ENCODE assay signal across 23 cellular contexts in the genomic region with DNA sequence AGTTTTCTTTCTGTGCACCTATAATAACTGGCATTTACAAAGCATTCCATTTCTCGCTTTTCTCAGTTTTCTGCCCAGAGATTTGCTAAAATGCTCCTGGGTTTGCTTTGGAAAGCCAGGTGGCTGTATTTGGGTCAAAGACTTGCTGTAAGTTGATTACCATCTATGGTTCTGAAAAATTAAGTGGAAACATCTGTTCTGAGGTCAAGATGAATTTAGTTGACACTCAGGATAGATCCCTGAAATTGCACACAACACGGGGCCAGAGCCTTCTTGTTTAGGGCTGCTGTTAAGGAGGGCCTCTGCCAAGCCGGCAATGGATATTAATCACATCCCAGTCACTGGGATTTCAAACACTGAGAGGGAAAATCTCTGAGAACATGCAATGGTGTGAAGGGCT.
"Had no signal": no experiment of that assay in that cellular context is flagged by ENCODE, and none has a peak within 500 bp of the region (broad histone marks: within the 10 kb centered on the region; RNA-seq: fewer than 3 reads in every experiment).

No MANE protein-coding gene starts in this region.

- H3K9me3 Mint-ChIP-seq: neural progenitor cell; stimulated activated naive CD8-positive, alpha-beta T cell treated with anti-CD3 and anti-CD28 coated beads, Interleukin-15, Interleukin-2, amounts not matched to agents 100 ng/mL and 50 ng/mL, for 24 hours had no signal

- H2AFZ ChIP-seq: neural progenitor cell had no signal

- H3K4me2 ChIP-seq: neural progenitor cell had no signal

- H3K27ac ChIP-seq: foreskin keratinocyte, neural progenitor cell, right atrium auricular region, suprapubic skin had no signal

- H3K9me3 ChIP-seq: right atrium auricular region, suprapubic skin had no signal

- ATAC-seq: activated CD8-positive, alpha-beta T cell treated with anti-CD3 and anti-CD28 coated beads for 36 hours; activated T-helper 17 cell treated with anti-CD3 and anti-CD28 coated beads, Interleukin-2, amount 50 U/mL, for 72 hours; foreskin keratinocyte; left lobe of liver had no signal

- H3K36me3 Mint-ChIP-seq: activated naive CD8-positive, alpha-beta T cell treated with anti-CD3 and anti-CD28 coated beads, Interleukin-2, amount 10 ng/mL, durations not matched to agents 7 days and 5 days; neural progenitor cell; type B pancreatic cell had no signal

- H3K4me3 ChIP-seq: neural progenitor cell, right atrium auricular region, suprapubic skin had no signal

- H3K27me3 ChIP-seq: foreskin keratinocyte, neural progenitor cell, right atrium auricular region, suprapubic skin had no signal

- H3K9ac ChIP-seq: neural progenitor cell had no signal

- H3K36me3 ChIP-seq: neural progenitor cell, right atrium auricular region, suprapubic skin had no signal

- DNase-seq: activated CD4-positive, alpha-beta T cell treated with anti-CD3 and anti-CD28 coated beads for 48 hours; activated CD4-positive, CD25-positive, alpha-beta regulatory T cell; activated CD8-positive, alpha-beta T cell treated with anti-CD3 and anti-CD28 coated beads for 36 hours; activated naive CD4-positive, alpha-beta T cell; activated naive CD8-positive, alpha-beta T cell treated with anti-CD3 and anti-CD28 coated beads, Interleukin-2, amount 10 ng/mL, durations not matched to agents 7 days and 5 days; activated T-cell treated with anti-CD3 and anti-CD28 coated beads, Interleukin-2, amount 50 U/mL, for 1 hour; anterior cingulate cortex; cerebellar nuclear complex; cortex of kidney; foreskin keratinocyte; glutamatergic neuron; hypothalamus; mammary epithelial cell; stimulated activated CD4-positive, alpha-beta T cell treated with anti-CD3 and anti-CD28 coated beads, Interleukin-2, amount 100 ng/mL, for 24 hours; T1000 had no signal

- H3K4me1 ChIP-seq: right atrium auricular region had no signal

- H3K27ac Mint-ChIP-seq: activated CD8-positive, alpha-beta T cell treated with anti-CD3 and anti-CD28 coated beads for 36 hours; activated naive CD8-positive, alpha-beta T cell treated with anti-CD3 and anti-CD28 coated beads, Interleukin-2, amount 10 ng/mL, durations not matched to agents 7 days and 5 days; activated T-helper 17 cell treated with anti-CD3 and anti-CD28 coated beads, Interleukin-2, amount 50 U/mL, for 72 hours; progenitor cell of endocrine pancreas; stimulated activated naive CD8-positive, alpha-beta T cell treated with anti-CD3 and anti-CD28 coated beads, Interleukin-15, Interleukin-2, amounts not matched to agents 100 ng/mL and 50 ng/mL, for 24 hours had no signal
